In the genomic region with DNA sequence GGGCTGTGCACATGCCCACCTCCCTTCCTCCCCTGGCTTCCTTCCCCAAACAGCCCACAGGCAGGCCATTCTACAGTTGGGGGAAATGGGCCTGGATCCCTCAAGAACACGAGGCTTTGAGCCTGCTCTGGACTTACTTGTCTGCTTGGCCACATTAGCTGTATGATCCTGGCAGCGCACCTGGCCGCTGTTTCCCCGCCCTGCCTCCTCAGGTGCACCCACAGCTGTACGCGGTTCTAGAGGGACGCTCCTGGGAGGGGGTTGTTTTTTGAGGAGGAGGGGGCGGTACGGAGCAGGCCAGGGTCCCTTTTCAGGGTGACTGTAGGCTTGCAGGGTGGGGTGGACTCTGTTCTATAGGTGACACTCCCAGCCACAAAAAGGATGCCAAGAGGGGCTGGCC, we compare ENCODE assay signal across 24 cellular contexts.
"Had no signal": no experiment of that assay in that cellular context is flagged by ENCODE, and none has a peak within 500 bp of the region (broad histone marks: within the 10 kb centered on the region; RNA-seq: fewer than 3 reads in every experiment).

No MANE protein-coding gene starts in this region.

- H3K27ac Mint-ChIP-seq: mesothelial cell of epicardium, naive B cell had no signal

- H3K4me3 Mint-ChIP-seq: mesothelial cell of epicardium, naive B cell had no signal

- H2AFZ ChIP-seq: hepatocyte had no signal

- DNase-seq: dermis blood vessel endothelial cell; dorsolateral prefrontal cortex; effector CD4-positive, alpha-beta T cell; effector memory CD4-positive, alpha-beta T cell; foreskin keratinocyte; heart left ventricle; hypothalamus; left cardiac atrium; left ventricle myocardium superior; lower lobe of right lung; mesenchymal stem cell; mucosa of descending colon; naive B cell had no signal

- H3K27ac ChIP-seq: coronary artery, esophagus muscularis mucosa, foreskin keratinocyte, gastroesophageal sphincter, heart left ventricle, hepatocyte, left lung, lower lobe of right lung had no signal

- H3K4me2 ChIP-seq: hepatocyte had no signal

- H3K36me3 ChIP-seq: esophagus muscularis mucosa, gastroesophageal sphincter, heart left ventricle, left lung, lower lobe of right lung had no signal

- H3K27me3 Mint-ChIP-seq: naive B cell had no signal

- FAIRE-seq: colon, endothelial cell of umbilical vein, frontal cortex, islet of Langerhans, keratinocyte had no signal

- H3K9me3 Mint-ChIP-seq: mesothelial cell of epicardium, naive B cell had no signal

- H3K79me2 ChIP-seq: hepatocyte had no signal

- H3K27me3 ChIP-seq: dorsolateral prefrontal cortex, foreskin keratinocyte, gastroesophageal sphincter, heart left ventricle, hepatocyte had no signal

- H3K36me3 Mint-ChIP-seq: mesothelial cell of epicardium, naive B cell had no signal

- H3K4me3 ChIP-seq: coronary artery, dorsolateral prefrontal cortex, esophagus muscularis mucosa, gastroesophageal sphincter, heart left ventricle, hepatocyte, left lung, lower lobe of right lung, mucosa of descending colon had no signal

- H3K4me1 ChIP-seq: foreskin keratinocyte, left lung, lower lobe of right lung had no signal

- H3K9me3 ChIP-seq: esophagus muscularis mucosa, gastroesophageal sphincter, heart left ventricle, left lung, lower lobe of right lung, mucosa of descending colon had no signal

- ATAC-seq: foreskin keratinocyte, gastroesophageal sphincter, heart left ventricle, left cardiac atrium, left lung, left ventricle myocardium superior, lower lobe of right lung, mucosa of descending colon had no signal
